1 cellular context compared by ENCODE assay signal in genomic region chr16:67311607-67312449, GRCh38.
TF ChIP-seq lines count a peak whose summit lies in the region.

No MANE protein-coding gene starts in this region.

TF ChIP-seq in K562, 482 proteins besides CTCF, POLR2A, EP300 and RAD21 (continues in another document):
- peak in 1 of 2 experiments; percentile 42; a peak in 1 of 4 replicates for TF ChIP-seq FOXK2 (conservative IDR thresholded peaks at IDR 0.05 in 1 of 2, IDR thresholded peaks at IDR 0.05 in 1 of 2; ENCODE audit: low read depth in 2 of 2)
- no peak for TF ChIP-seq BRF2 (IDR thresholded peaks at IDR 0.05; ENCODE audit: borderline replicate concordance, insufficient read depth, insufficient read length)
- TF ChIP-seq MAZ (CRISPR knock-in tag; conservative IDR thresholded peaks at IDR 0.05 in 1 of 2, IDR thresholded peaks at IDR 0.05 in 1 of 2), result no peak
- TF ChIP-seq ATF3 (IDR thresholded peaks at IDR 0.05), result peak; percentile 84
- TF ChIP-seq ATF3 (CRISPR knock-in tag; conservative IDR thresholded peaks at IDR 0.05), result no peak
- TF ChIP-seq NFATC3 (IDR thresholded peaks at IDR 0.05), result no peak
- no peak for TF ChIP-seq NR0B1 (IDR thresholded peaks at IDR 0.05; ENCODE audit: partially characterized antibody)
- no peak for TF ChIP-seq MAFG (tag; conservative IDR thresholded peaks at IDR 0.05)
- no peak for TF ChIP-seq ZNF699 (CRISPR knock-in tag; IDR thresholded peaks at IDR 0.05; ENCODE audit: insufficient replicate concordance)
- TF ChIP-seq EP400 (IDR thresholded peaks at IDR 0.05), result 0 out of 2 replicates have a peak, but pooled peaks have one; percentile 18
- no peak for TF ChIP-seq ZNF140 (CRISPR knock-in tag; IDR thresholded peaks at IDR 0.05)
- TF ChIP-seq RB1 (IDR thresholded peaks at IDR 0.05; ENCODE audit: low read depth), result no peak
- 0 out of 6 replicates have a peak, but pooled peaks of 1 of the 3 experiments have one; percentile 29 for TF ChIP-seq ZBTB11 (CRISPR knock-in tag; IDR thresholded peaks at IDR 0.05)
- no peak for TF ChIP-seq ERF (CRISPR knock-in tag; IDR thresholded peaks at IDR 0.05)
- peak in 1 of 2 experiments; percentile 21 for TF ChIP-seq AFF1 (IDR thresholded peaks at IDR 0.05; ENCODE audit: low read depth in 1 of 2, partially characterized antibody in 2 of 2)
- peak in 1 of 2 experiments; percentile 54; a peak in 2 of 4 replicates for TF ChIP-seq ZNF639 (CRISPR knock-in tag; conservative IDR thresholded peaks at IDR 0.05 in 1 of 2, IDR thresholded peaks at IDR 0.05 in 1 of 2)
- TF ChIP-seq CEBPG (CRISPR knock-in tag; IDR thresholded peaks at IDR 0.05), result no peak
- TF ChIP-seq CEBPG (tag; conservative IDR thresholded peaks at IDR 0.05 in 1 of 2, IDR thresholded peaks at IDR 0.05 in 1 of 2), result no peak
- TF ChIP-seq NCOA6 (IDR thresholded peaks at IDR 0.05), result no peak
- no peak for TF ChIP-seq NR2C2 (CRISPR knock-in tag; IDR thresholded peaks at IDR 0.05)
- TF ChIP-seq NR2C2 (tag; IDR thresholded peaks at IDR 0.05), result no peak
- TF ChIP-seq DDX20 (tag; IDR thresholded peaks at IDR 0.05; ENCODE audit: low read depth), result no peak
- peak; percentile 56; the same call in 1 of the 2 replicates for TF ChIP-seq SMARCA4 (IDR thresholded peaks at IDR 0.05)
- TF ChIP-seq PHF21A (IDR thresholded peaks at IDR 0.05; ENCODE audit: borderline replicate concordance, low read depth), result no peak
- 0 out of 2 replicates have a peak, but pooled peaks have one; percentile 33 for TF ChIP-seq ZNF592 (IDR thresholded peaks at IDR 0.05)
- 0 out of 2 replicates have a peak, but pooled peaks have one; percentile 17 for TF ChIP-seq PKNOX1 (IDR thresholded peaks at IDR 0.05)
- TF ChIP-seq KLF13 (tag; IDR thresholded peaks at IDR 0.05; ENCODE audit: borderline replicate concordance, low read depth), result no peak
- TF ChIP-seq ZNF146 (CRISPR knock-in tag; IDR thresholded peaks at IDR 0.05; ENCODE audit: unreplicated experiment), result no peak
- no peak for TF ChIP-seq ZNF217 (CRISPR knock-in tag; IDR thresholded peaks at IDR 0.05)
- TF ChIP-seq PTRF (tag; IDR thresholded peaks at IDR 0.05), result no peak
- no peak for TF ChIP-seq ZNF174 (CRISPR knock-in tag; IDR thresholded peaks at IDR 0.05)
- no peak for TF ChIP-seq CC2D1A (IDR thresholded peaks at IDR 0.05)
- no peak for TF ChIP-seq BRCA1 (IDR thresholded peaks at IDR 0.05)
- TF ChIP-seq BRCA1 (CRISPR knock-in tag; IDR thresholded peaks at IDR 0.05), result no peak
- no peak for TF ChIP-seq VEZF1 (CRISPR knock-in tag; IDR thresholded peaks at IDR 0.05)
- no peak for TF ChIP-seq REST (CRISPR knock-in tag; IDR thresholded peaks at IDR 0.05; ENCODE audit: low read depth)
